Comparison of ENCODE assay signal across 8 cellular contexts in the genomic region with DNA sequence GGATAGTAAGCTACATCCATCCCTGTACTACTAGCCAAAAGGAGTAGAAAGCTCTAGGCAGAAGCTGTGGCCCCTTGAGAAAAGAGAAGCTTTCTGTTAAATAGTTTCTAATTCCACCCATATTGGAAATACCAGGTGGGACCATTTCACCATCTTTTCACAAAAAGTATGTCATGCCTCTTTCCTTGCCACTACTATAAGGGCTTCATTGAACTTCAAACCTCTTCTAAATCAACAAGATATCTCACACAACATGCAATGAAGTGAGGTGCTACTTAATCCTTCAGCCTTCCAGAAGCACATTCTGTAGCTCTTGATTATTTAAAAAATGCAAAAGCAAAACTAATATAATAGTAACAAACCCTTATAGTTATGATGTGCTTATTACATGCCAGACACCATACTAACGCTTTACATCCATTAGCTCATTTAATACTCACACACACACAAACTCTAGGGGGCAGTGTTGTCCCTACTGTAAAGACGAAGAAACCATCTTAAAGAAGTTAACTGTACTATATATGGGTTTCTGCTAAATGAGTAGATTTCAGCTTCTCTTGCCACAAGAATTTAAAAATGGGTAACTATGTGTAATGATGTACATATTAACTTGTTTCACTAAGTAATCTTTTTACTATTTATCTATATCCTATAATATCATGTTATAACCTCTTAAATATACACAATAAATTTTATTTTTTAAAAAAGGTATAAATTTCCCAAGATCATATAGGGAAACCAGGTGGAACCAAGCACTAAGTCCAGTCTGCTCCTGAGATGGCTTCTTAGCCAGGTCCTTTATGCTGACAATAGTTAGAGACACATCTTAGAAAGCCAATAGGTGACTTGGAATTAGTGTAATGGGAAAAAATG.
DNase-seq lines count a peak whose midpoint lies in the region; ATAC-seq, FAIRE-seq and TF ChIP-seq lines count a peak whose summit lies in the region.

No MANE protein-coding gene starts in this region.

- no peak overlapping the region for H3K4me2 ChIP-seq in smooth muscle cell

- DNase-seq in HTR-8/SVneo (ENCODE audit: insufficient read length, low spot score) (peak; percentile 20), OCI-M1 (lab: John Stamatoyannopoulos, UW) (peak; percentile 80), heart left ventricle (peak in 2 of 5 donors; percentile 19 to 27), smooth muscle cell (lab: John Stamatoyannopoulos, UW; ENCODE audit: unreplicated experiment) (no peak), mesenteric fat pad (ENCODE audit: low spot score) (no peak)
- peak; percentile 5 for DNase-seq in activated T-helper 9 cell treated with anti-CD3 and anti-CD28 coated beads, Interleukin-2, amount 50 U/mL, for 16 hours (ENCODE audit: low read depth)

- H3K4me1 ChIP-seq in heart left ventricle (peaks cover 0 to 4% (median 0%) of the 10 kb centered on the region in 12 donors), smooth muscle cell (ENCODE audit: low read depth) (no peaks in the 10 kb centered on the region)

- TF ChIP-seq CTCF in heart left ventricle (IDR thresholded peaks at IDR 0.05) (peak; percentile 42 to 68 (median 60)), smooth muscle cell (IDR thresholded peaks at IDR 0.05; ENCODE audit: borderline replicate concordance, insufficient read depth, poor library complexity, severe bottlenecking) (peak; percentile 79)

- no peaks in the 10 kb centered on the region for H3K79me2 ChIP-seq in smooth muscle cell (ENCODE audit: low read depth)

- no peak overlapping the region for H3K9ac ChIP-seq in smooth muscle cell (ENCODE audit: low read depth)

- H3K36me3 ChIP-seq in heart left ventricle (no peaks in the 10 kb centered on the region), smooth muscle cell (ENCODE audit: low read depth) (no peaks in the 10 kb centered on the region)

- H2AFZ ChIP-seq in smooth muscle cell (ENCODE audit: low read depth), result no peak overlapping the region

- ATAC-seq in GM21515 (IDR thresholded peaks at IDR 0.05; ENCODE audit: unreplicated experiment) (peak; percentile 93), heart left ventricle (peak in 3 of 4 donors; percentile 45 to 71 (median 55))

- FAIRE-seq in G401.6 (lab: Jason Lieb, UNC) (peak; percentile 93), HTR-8/SVneo (lab: Jason Lieb, UNC) (no peak)

- H3K27me3 ChIP-seq in heart left ventricle, result peaks cover 0 to 6% (median 0%) of the 10 kb centered on the region in 9 donors
- no peaks in the 10 kb centered on the region for H3K27me3 ChIP-seq in smooth muscle cell (ENCODE audit: low read depth)

- H3K27ac ChIP-seq in heart left ventricle, result no peak overlapping the region
- no peak overlapping the region for H3K27ac ChIP-seq in smooth muscle cell (ENCODE audit: low read depth)

- no peaks in the 10 kb centered on the region for H3F3A ChIP-seq in smooth muscle cell (ENCODE audit: low read depth)

- H3K4me3 ChIP-seq in heart left ventricle, result no peak overlapping the region
- no peak overlapping the region for H3K4me3 ChIP-seq in smooth muscle cell

- no peaks in the 10 kb centered on the region for H3K9me3 ChIP-seq in heart left ventricle
- no peaks in the 10 kb centered on the region for H3K9me3 ChIP-seq in smooth muscle cell (replicated peaks; ENCODE audit: low read depth)

- intact Hi-C loops in heart left ventricle (cut with DNase I), result loop anchor here in 1 of 10 donors (10.0 kb wide), 1 partner anchor 363 kb away; no protein-coding TSS in a partner anchor

- WGBS in heart left ventricle, 4 donors, result 3 to 9% (median 5%) methylated on average over 2 of the region's 2 CpGs
- 10% methylated on average over 2 of the region's 2 CpGs for WGBS in smooth muscle cell (ENCODE audit: low lambda C conversion rate)

- H4K20me1 ChIP-seq in smooth muscle cell (ENCODE audit: low read depth), result no peaks in the 10 kb centered on the region

- no peak for TF ChIP-seq POLR2A in heart left ventricle (IDR thresholded peaks at IDR 0.05)

Comparison
In these comparisons a context has a peak if more than half of its experiments do, and no peak if none do; other contexts are left out.
1. DNase-seq: peak in HTR-8/SVneo (single experiment), OCI-M1 (single experiment) and activated T-helper 9 cell treated with anti-CD3 and anti-CD28 coated beads, Interleukin-2, amount 50 U/mL, for 16 hours (single experiment); none in smooth muscle cell (single experiment) and mesenteric fat pad (single experiment).